Comparison of ENCODE assay signal across 8 cellular contexts in the genomic region with DNA sequence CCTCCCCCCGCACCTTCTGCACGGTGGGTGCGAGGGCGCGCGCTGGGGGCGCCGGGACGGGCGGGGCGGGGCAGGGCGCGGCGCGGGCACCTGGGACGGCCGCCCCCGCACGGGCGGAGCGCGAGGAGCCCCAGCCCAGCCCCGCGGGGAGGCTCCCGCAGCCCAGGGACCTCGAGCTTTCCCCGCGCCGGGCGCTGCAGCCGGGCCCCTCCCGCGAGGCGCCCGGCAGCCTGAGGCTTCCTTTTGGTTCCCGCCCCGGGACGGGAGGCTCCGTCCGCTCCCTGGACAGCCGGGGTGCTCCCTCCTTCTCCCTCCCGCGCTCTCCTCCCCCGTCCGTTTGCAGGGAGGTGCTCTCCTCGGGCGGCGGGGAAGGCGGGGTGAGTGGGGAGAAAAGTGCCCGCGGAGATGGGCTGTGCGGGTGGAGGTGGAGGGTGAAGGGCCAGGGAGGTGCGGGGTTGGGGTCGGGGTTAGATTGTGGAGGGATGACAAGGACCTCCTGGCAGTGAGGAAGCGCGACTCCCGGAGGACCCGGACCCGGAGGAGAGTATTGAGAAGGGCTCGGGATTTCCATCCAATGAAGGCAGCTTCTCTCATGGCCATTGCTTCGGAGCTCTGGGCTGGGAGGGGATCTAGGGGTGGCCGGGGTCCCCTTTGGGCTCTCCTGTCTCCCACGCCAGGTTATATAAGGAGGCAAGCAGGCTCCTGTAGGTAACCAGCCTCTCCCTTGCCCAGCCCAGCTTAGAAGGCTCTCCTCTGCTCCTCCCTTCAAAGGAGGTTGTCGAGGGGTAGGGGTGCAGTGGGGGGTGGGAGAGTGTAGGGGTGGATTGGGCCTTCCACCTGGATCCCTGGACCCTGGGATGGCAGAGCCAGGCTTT. TPM values are rescaled to one million over a fixed set of nuclear protein-coding genes. Genes with fewer than 3 reads are reported as not detected.
A peak's percentile ranks its signal among the peaks of the same experiment; 100 is the strongest.
DNase-seq lines count a peak whose midpoint lies in the region; ATAC-seq, FAIRE-seq and TF ChIP-seq lines count a peak whose summit lies in the region.

No MANE protein-coding gene starts in this region.

- H3K4me1 Mint-ChIP-seq in activated T-cell treated with anti-CD3 and anti-CD28 coated beads, Interleukin-2, amount 50 U/mL, for 72 hours (ENCODE audit: low read depth), result peaks cover 21% of the 10 kb centered on the region

- peak overlapping the region; percentile 74 to 77 for H3K4me3 Mint-ChIP-seq in activated T-cell treated with anti-CD3 and anti-CD28 coated beads, Interleukin-2, amount 50 U/mL, for 72 hours

- H3K4me2 ChIP-seq in A549, result peak overlapping the region; percentile 99

- DNase-seq in A549 (ENCODE audit: low read depth in 1 of 2, low spot score in 1 of 2), result peak in 1 of 2 experiments; percentile 46
- no peak for DNase-seq in HTR-8/SVneo (ENCODE audit: insufficient read length, low spot score)
- peak; percentile 35 to 40 for DNase-seq in activated T-cell treated with anti-CD3 and anti-CD28 coated beads, Interleukin-2, amount 50 U/mL, for 72 hours
- peak; percentile 18 for DNase-seq in glomerular visceral epithelial cell (ENCODE audit: extremely low spot score)
- no peak for DNase-seq in omental fat pad (ENCODE audit: low spot score)
- no peak for DNase-seq in SIG-M5 (lab: John Stamatoyannopoulos, UW)
- DNase-seq in NCI-H748 treated with DMSO at 0.1 percent for 48 hours (lab: John Stamatoyannopoulos, UW), result no peak

- ATAC-seq in A549, result peak; percentile 33 to 55
- ATAC-seq in GM18502 (IDR thresholded peaks at IDR 0.05; ENCODE audit: poor library complexity, unreplicated experiment), result peak; percentile 21
- ATAC-seq in activated T-cell treated with anti-CD3 and anti-CD28 coated beads, Interleukin-2, amount 50 U/mL, for 72 hours (replicated peaks in 1 of 2), result peak; percentile 67 to 69
- ATAC-seq in omental fat pad (ENCODE audit: low FRiP score), result peak; percentile 30

- H3K9me3 ChIP-seq in A549, result peaks cover 7% of the 10 kb centered on the region; the same call in 1 of the 3 replicates

- TF ChIP-seq CTCF in A549 (IDR thresholded peaks at IDR 0.05) (no peak), omental fat pad (IDR thresholded peaks at IDR 0.05) (no peak)

- CTCF ChIA-PET in A549 (lab: Yijun Ruan, JAX), result interaction anchor here (0.7 to 2.0 kb wide), 7 partner anchors 9 to 226 kb away, joined by 3 to 8 read pairs (median 4); no protein-coding TSS in a partner anchor

- no peak for FAIRE-seq in A549 (lab: Jason Lieb, UNC)
- peak; percentile 85 for FAIRE-seq in HTR-8/SVneo (lab: Jason Lieb, UNC)

- POLR2A ChIA-PET in A549 (lab: Yijun Ruan, JAX), result interaction anchor here (1.0 kb wide), 2 partner anchors 11 to 132 kb away, joined by 4 read pairs; no protein-coding TSS in a partner anchor

- H3K27ac ChIP-seq in A549, result peak overlapping the region; percentile 94 to 99

- H3K36me3 Mint-ChIP-seq in activated T-cell treated with anti-CD3 and anti-CD28 coated beads, Interleukin-2, amount 50 U/mL, for 72 hours (ENCODE audit: insufficient read depth in 2 of 2), result peaks cover 0 to 5% of the 10 kb centered on the region in 2 donors

- peaks cover 42% of the 10 kb centered on the region for H3K4me1 ChIP-seq in A549

- no peak for TF ChIP-seq EP300 in A549 (IDR thresholded peaks at IDR 0.05)

- no peaks in the 10 kb centered on the region for H3K9me3 Mint-ChIP-seq in activated T-cell treated with anti-CD3 and anti-CD28 coated beads, Interleukin-2, amount 50 U/mL, for 72 hours

- H3K27ac Mint-ChIP-seq in activated T-cell treated with anti-CD3 and anti-CD28 coated beads, Interleukin-2, amount 50 U/mL, for 72 hours, result peak overlapping the region; percentile 65

- no peak for TF ChIP-seq POLR2A in A549 (IDR thresholded peaks at IDR 0.05; ENCODE audit: low read length)

- H3K4me3 ChIP-seq in A549, result peak overlapping the region; percentile 83

- peaks cover 26% of the 10 kb centered on the region for H3K27me3 Mint-ChIP-seq in activated T-cell treated with anti-CD3 and anti-CD28 coated beads, Interleukin-2, amount 50 U/mL, for 72 hours (ENCODE audit: low read depth)

- no peak for TF ChIP-seq RAD21 in A549 (conservative IDR thresholded peaks at IDR 0.05 in 1 of 2, IDR thresholded peaks at IDR 0.05 in 1 of 2)

- 4% methylated on average over 18 of the region's 64 CpGs for WGBS in A549 (ENCODE audit: missing lambda C conversion rate)

TF ChIP-seq in A549, 52 proteins besides CTCF, POLR2A, EP300 and RAD21:
- TF ChIP-seq JUN (IDR thresholded peaks at IDR 0.05) (0 out of 5 replicates have a peak, but pooled peaks of 1 of the 2 experiments have one; percentile 7), RNF2 (IDR thresholded peaks at IDR 0.05; ENCODE audit: borderline replicate concordance, low read depth) (no peak)

RNA-seq across cellular contexts. Expression of a gene that starts 0.6 kb away (rescaled TPM):
- polyA plus RNA-seq in A549 (2011; rRNA removed) (17.2 and 31.2 TPM in 2 replicates), A549 (2017; fragmentation: RNase III; extraction: RNeasy Plus Mini Kit Qiagen cat#74134 plus additional on column Dnase treatment) (22.4 to 25.4 TPM (median 23.2 TPM) in 3 replicates)
- polyA plus RNA-seq in A549 (2012; cell fraction: cytosol; rRNA removed), result 36.1 and 38.3 TPM in 2 replicates
- polyA plus RNA-seq in A549 (2012; cell fraction: nucleus; rRNA removed), result 25.5 and 27.7 TPM in 2 replicates
- polyA minus RNA-seq in A549 (2011; rRNA and poly(A)+ RNA removed), result 15.0 and 24.1 TPM in 2 replicates
- total RNA-seq in activated T-cell treated with anti-CD3 and anti-CD28 coated beads, Interleukin-2, amount 50 U/mL, for 72 hours, result 1 to 10 TPM; 6.3 to 6.8 TPM
- total RNA-seq in omental fat pad, result 100 to 1,000 TPM in 1 of 4 donors, 10 to 100 TPM in 3; 59.7 to 141 (median 78.4) TPM

Comparison
In these comparisons a context has a peak if more than half of its experiments do, and no peak if none do; other contexts are left out.
1. DNase-seq: peak in activated T-cell treated with anti-CD3 and anti-CD28 coated beads, Interleukin-2, amount 50 U/mL, for 72 hours (2 of 2) and glomerular visceral epithelial cell (single experiment); none in HTR-8/SVneo (single experiment), omental fat pad (single experiment), SIG-M5 (single experiment) and NCI-H748 treated with DMSO at 0.1 percent for 48 hours (single experiment).
2. RNA of a gene that starts 0.6 kb away (total RNA-seq): 59.7 to 141 TPM in omental fat pad; 6.3 to 6.8 TPM in activated T-cell treated with anti-CD3 and anti-CD28 coated beads, Interleukin-2, amount 50 U/mL, for 72 hours; every median in the first group is over 4 times any median in the second.
3. Peak in every context shown above with its lines, with median percentiles within 50 percentile points of each other: ATAC-seq.